Comparison of ENCODE assay signal across 7 cellular contexts in genomic region chr11:35141538-35141937, GRCh38. TPM values are rescaled to one million over a fixed set of nuclear protein-coding genes. Genes with fewer than 3 reads are reported as not detected.
DNase-seq lines count a peak whose midpoint lies in the region; ATAC-seq and TF ChIP-seq lines count a peak whose summit lies in the region.

No MANE protein-coding gene starts in this region.

- H3K4me1 ChIP-seq in right atrium auricular region = peaks cover 0 to 33% of the 10 kb centered on the region in 2 donors
- peaks cover 23 to 70% of the 10 kb centered on the region in 2 donors for H3K4me1 ChIP-seq in thoracic aorta (ENCODE audit: control insufficient read depth in 1 of 2, low read depth in 2 of 2)

- peaks cover 72% of the 10 kb centered on the region for H3K4me1 Mint-ChIP-seq in activated T-helper 1 cell treated with anti-CD3 and anti-CD28 coated beads, Interleukin-12 subunit alpha, Interleukin-12 subunit beta, Interleukin-2, Interleukin-4 antibody, amounts not matched to agents 30 ng/mL and 10 ng/mL and 1 ng/mL, durations not matched to agents 14 hours and 24 hours and 36 hours (ENCODE audit: low read depth)

- H3K9me3 Mint-ChIP-seq in activated T-helper 1 cell treated with anti-CD3 and anti-CD28 coated beads, Interleukin-12 subunit alpha, Interleukin-12 subunit beta, Interleukin-2, Interleukin-4 antibody, amounts not matched to agents 30 ng/mL and 10 ng/mL and 1 ng/mL, durations not matched to agents 14 hours and 24 hours and 36 hours = no peaks in the 10 kb centered on the region

- peak; percentile 66 for DNase-seq in M059J (ENCODE audit: low read depth)
- DNase-seq in activated T-helper 1 cell treated with anti-CD3 and anti-CD28 coated beads, Interleukin-12 subunit alpha, Interleukin-12 subunit beta, Interleukin-2, Interleukin-4 antibody, amounts not matched to agents 30 ng/mL and 10 ng/mL and 1 ng/mL, durations not matched to agents 14 hours and 24 hours and 36 hours (ENCODE audit: low spot score) = no peak
- peak; percentile 78 for DNase-seq in right atrium auricular region (ENCODE audit: low spot score)
- DNase-seq in thoracic aorta (ENCODE audit: low spot score) = no peak
- no peak for DNase-seq in HuH-7 (ENCODE audit: low spot score)

- H3K9me3 ChIP-seq in right atrium auricular region = no peaks in the 10 kb centered on the region
- H3K9me3 ChIP-seq in thoracic aorta = no peaks in the 10 kb centered on the region

- H3K36me3 ChIP-seq in right atrium auricular region = no peaks in the 10 kb centered on the region
- H3K36me3 ChIP-seq in thoracic aorta = no peaks in the 10 kb centered on the region

- peak overlapping the region; percentile 61 to 70 for H3K4me3 ChIP-seq in right atrium auricular region
- peak overlapping the region; percentile 95 for H3K4me3 ChIP-seq in thoracic aorta

- H3K27ac Mint-ChIP-seq in activated T-helper 1 cell treated with anti-CD3 and anti-CD28 coated beads, Interleukin-12 subunit alpha, Interleukin-12 subunit beta, Interleukin-2, Interleukin-4 antibody, amounts not matched to agents 30 ng/mL and 10 ng/mL and 1 ng/mL, durations not matched to agents 14 hours and 24 hours and 36 hours = peak overlapping the region; percentile 93

- ATAC-seq in thoracic aorta (ENCODE audit: insufficient number of reproducible peaks, low FRiP score, low read depth) (no peak), HG02884 (IDR thresholded peaks at IDR 0.05; ENCODE audit: unreplicated experiment) (no peak), GM18511 (IDR thresholded peaks at IDR 0.05; ENCODE audit: unreplicated experiment) (no peak)

- H3K36me3 Mint-ChIP-seq in activated T-helper 1 cell treated with anti-CD3 and anti-CD28 coated beads, Interleukin-12 subunit alpha, Interleukin-12 subunit beta, Interleukin-2, Interleukin-4 antibody, amounts not matched to agents 30 ng/mL and 10 ng/mL and 1 ng/mL, durations not matched to agents 14 hours and 24 hours and 36 hours (ENCODE audit: low read depth) = peaks cover 57% of the 10 kb centered on the region

- H3K27ac ChIP-seq in right atrium auricular region = peak overlapping the region; percentile 52 to 54
- peak overlapping the region; percentile 82 to 97 for H3K27ac ChIP-seq in thoracic aorta

- TF ChIP-seq CTCF in right atrium auricular region (IDR thresholded peaks at IDR 0.05) = no peak
- TF ChIP-seq CTCF in thoracic aorta (IDR thresholded peaks at IDR 0.05) = no peak

- H3K4me3 Mint-ChIP-seq in activated T-helper 1 cell treated with anti-CD3 and anti-CD28 coated beads, Interleukin-12 subunit alpha, Interleukin-12 subunit beta, Interleukin-2, Interleukin-4 antibody, amounts not matched to agents 30 ng/mL and 10 ng/mL and 1 ng/mL, durations not matched to agents 14 hours and 24 hours and 36 hours = peak overlapping the region; percentile 97

- no peaks in the 10 kb centered on the region for H3K27me3 Mint-ChIP-seq in activated T-helper 1 cell treated with anti-CD3 and anti-CD28 coated beads, Interleukin-12 subunit alpha, Interleukin-12 subunit beta, Interleukin-2, Interleukin-4 antibody, amounts not matched to agents 30 ng/mL and 10 ng/mL and 1 ng/mL, durations not matched to agents 14 hours and 24 hours and 36 hours (ENCODE audit: insufficient read depth)

- intact Hi-C loops in activated T-helper 1 cell treated with anti-CD3 and anti-CD28 coated beads, Interleukin-12 subunit alpha, Interleukin-12 subunit beta, Interleukin-2, Interleukin-4 antibody, amounts not matched to agents 30 ng/mL and 10 ng/mL and 1 ng/mL, durations not matched to agents 14 hours and 24 hours and 36 hours (cut with micrococcal nuclease) = loop anchor here (10.0 kb wide), 2 partner anchors 897 to 1283 kb away; no protein-coding TSS in a partner anchor

- H3K27me3 ChIP-seq in right atrium auricular region = no peaks in the 10 kb centered on the region
- no peaks in the 10 kb centered on the region for H3K27me3 ChIP-seq in thoracic aorta (replicated peaks; ENCODE audit: insufficient read depth)

RNA-seq across cellular contexts. Expression of gene CD44, which starts 2.6 kb away (rescaled TPM):
- total RNA-seq in M059J (2014; rRNA removed; shearing (Covaris generic)) = 405 and 667 TPM in 2 replicates
- 547 and 550 TPM in 2 replicates for total RNA-seq in activated T-helper 1 cell treated with anti-CD3 and anti-CD28 coated beads, Interleukin-12 subunit alpha, Interleukin-12 subunit beta, Interleukin-2, Interleukin-4 antibody, amounts not matched to agents 30 ng/mL and 10 ng/mL and 1 ng/mL, durations not matched to agents 14 hours and 24 hours and 36 hours
- total RNA-seq in right atrium auricular region (10 to 100 TPM; 26.8 to 37.3 TPM), thoracic aorta (100 to 1,000 TPM; 321 to 613 TPM)

Comparison
In these comparisons a context has a peak if more than half of its experiments do, and no peak if none do; other contexts are left out.
1. DNase-seq: peak in M059J (single experiment) and right atrium auricular region (single experiment); none in activated T-helper 1 cell treated with anti-CD3 and anti-CD28 coated beads, Interleukin-12 subunit alpha, Interleukin-12 subunit beta, Interleukin-2, Interleukin-4 antibody, amounts not matched to agents 30 ng/mL and 10 ng/mL and 1 ng/mL, durations not matched to agents 14 hours and 24 hours and 36 hours (single experiment), thoracic aorta (single experiment) and HuH-7 (single experiment).
2. RNA of gene CD44, which starts 2.6 kb away (total RNA-seq): 405 to 667 TPM in M059J, 321 to 613 TPM in thoracic aorta and 547 to 550 TPM in activated T-helper 1 cell treated with anti-CD3 and anti-CD28 coated beads, Interleukin-12 subunit alpha, Interleukin-12 subunit beta, Interleukin-2, Interleukin-4 antibody, amounts not matched to agents 30 ng/mL and 10 ng/mL and 1 ng/mL, durations not matched to agents 14 hours and 24 hours and 36 hours; 26.8 to 37.3 TPM in right atrium auricular region; every median in the first group is over 4 times any median in the second.